In genomic region chr3:48692551-48692950, GRCh38 we compare ENCODE assay signal across 18 cellular contexts. TPM values are rescaled to one million over a fixed set of nuclear protein-coding genes. Genes with fewer than 3 reads are reported as not detected.
DNase-seq lines count a peak whose midpoint lies in the region; ATAC-seq, FAIRE-seq and TF ChIP-seq lines count a peak whose summit lies in the region.
"Had no signal": no experiment of that assay in that cellular context is flagged by ENCODE, and none has a peak within 500 bp of the region (broad histone marks: within the 10 kb centered on the region; RNA-seq: fewer than 3 reads in every experiment).

No MANE protein-coding gene starts in this region.

- no peaks in the 10 kb centered on the region for H3K9me3 Mint-ChIP-seq in astrocyte (ENCODE audit: unreplicated experiment)
- no peaks in the 10 kb centered on the region for H3K9me3 Mint-ChIP-seq in stimulated activated effector memory CD8-positive, alpha-beta T cell treated with anti-CD3 and anti-CD28 coated beads, Interleukin-12 subunit alpha, Interleukin-12 subunit beta, amount 100 ng/mL, for 72 hours
- no peaks in the 10 kb centered on the region for H3K9me3 Mint-ChIP-seq in naive thymus-derived CD4-positive, alpha-beta T cell
- H3K9me3 Mint-ChIP-seq: stimulated activated naive CD8-positive, alpha-beta T cell treated with anti-CD3 and anti-CD28 coated beads, Interleukin-15, Interleukin-2, amounts not matched to agents 100 ng/mL and 50 ng/mL, for 24 hours had no signal

- CTCF ChIA-PET in naive thymus-derived CD4-positive, alpha-beta T cell (lab: Charles Lee) = interaction anchor here (1.3 kb wide), 1 partner anchor 47 kb away, joined by 3 read pairs; no protein-coding TSS in a partner anchor

- intact Hi-C loops in naive thymus-derived CD4-positive, alpha-beta T cell (cut with micrococcal nuclease) = no loop called here

- peaks cover 38% of the 10 kb centered on the region for H3K4me1 Mint-ChIP-seq in astrocyte (ENCODE audit: low read depth, unreplicated experiment)
- no peaks in the 10 kb centered on the region for H3K4me1 Mint-ChIP-seq in stimulated activated effector memory CD8-positive, alpha-beta T cell treated with anti-CD3 and anti-CD28 coated beads, Interleukin-12 subunit alpha, Interleukin-12 subunit beta, amount 100 ng/mL, for 72 hours
- H3K4me1 Mint-ChIP-seq in naive thymus-derived CD4-positive, alpha-beta T cell = peaks cover 4 to 17% (median 11%) of the 10 kb centered on the region in 7 donors

- no peaks in the 10 kb centered on the region for H3K27me3 ChIP-seq in astrocyte (ENCODE audit: insufficient read depth, low read length)
- no peaks in the 10 kb centered on the region for H3K27me3 ChIP-seq in keratinocyte (ENCODE audit: control insufficient read depth, extremely low read depth, insufficient read depth, low read length)
- H3K27me3 ChIP-seq in naive thymus-derived CD4-positive, alpha-beta T cell (ENCODE audit: control insufficient read depth in 2 of 2, insufficient read depth in 2 of 2, low read length in 2 of 2) = no peaks in the 10 kb centered on the region
- H3K27me3 ChIP-seq: esophagus squamous epithelium, hepatocyte had no signal

- no peak overlapping the region for H3K4me3 ChIP-seq in astrocyte (ENCODE audit: insufficient read depth, low read depth, low read length)
- no peak overlapping the region for H3K4me3 ChIP-seq in keratinocyte (ENCODE audit: control insufficient read depth in 2 of 3, extremely low read depth in 1 of 3, insufficient read depth in 2 of 3, low read depth in 1 of 3, low read length in 3 of 3)
- no peak overlapping the region for H3K4me3 ChIP-seq in naive thymus-derived CD4-positive, alpha-beta T cell (ENCODE audit: low read length)
- H3K4me3 ChIP-seq: hepatocyte had no signal

- ATAC-seq in stimulated activated effector memory CD8-positive, alpha-beta T cell treated with anti-CD3 and anti-CD28 coated beads, Interleukin-12 subunit alpha, Interleukin-12 subunit beta, amount 100 ng/mL, for 72 hours = peak; percentile 25
- ATAC-seq in HG02763 (IDR thresholded peaks at IDR 0.05; ENCODE audit: unreplicated experiment) = no peak
- ATAC-seq in naive thymus-derived CD4-positive, alpha-beta T cell = no peak
- ATAC-seq: left colon, Right ventricle myocardium inferior had no signal

- in situ Hi-C loops in GM13977 (cut with MboI; ENCODE audit: low pct_unique_long_range_greater_than_20kb, low sequenced_read_pairs, unreplicated experiment) = no loop called here

- H3K9me3 ChIP-seq in astrocyte (ENCODE audit: insufficient read depth, low read depth, low read length) (no peaks in the 10 kb centered on the region), keratinocyte (ENCODE audit: control insufficient read depth, low read depth, low read length) (no peaks in the 10 kb centered on the region)
- no peaks in the 10 kb centered on the region for H3K9me3 ChIP-seq in naive thymus-derived CD4-positive, alpha-beta T cell (ENCODE audit: control insufficient read depth in 2 of 3, low read length in 3 of 3)
- H3K9me3 ChIP-seq: Caco-2, esophagus squamous epithelium had no signal

- peaks cover 23% of the 10 kb centered on the region for H3K36me3 Mint-ChIP-seq in astrocyte (ENCODE audit: low read depth, unreplicated experiment)
- peaks cover 95% of the 10 kb centered on the region for H3K36me3 Mint-ChIP-seq in stimulated activated effector memory CD8-positive, alpha-beta T cell treated with anti-CD3 and anti-CD28 coated beads, Interleukin-12 subunit alpha, Interleukin-12 subunit beta, amount 100 ng/mL, for 72 hours
- H3K36me3 Mint-ChIP-seq in naive thymus-derived CD4-positive, alpha-beta T cell = peaks cover 5 to 31% (median 19%) of the 10 kb centered on the region in 5 donors

- H3K27ac ChIP-seq in astrocyte (ENCODE audit: low read depth, low read length) = no peak overlapping the region
- H3K27ac ChIP-seq in keratinocyte (ENCODE audit: control insufficient read depth, insufficient read depth, low read length) = peak overlapping the region; percentile 10
- H3K27ac ChIP-seq in naive thymus-derived CD4-positive, alpha-beta T cell (ENCODE audit: low read depth, low read length) = no peak overlapping the region
- H3K27ac ChIP-seq: hepatocyte had no signal

- TF ChIP-seq CTCF in astrocyte (IDR thresholded peaks at IDR 0.05; ENCODE audit: insufficient read depth, low read depth, low read length) (no peak), keratinocyte (optimal IDR thresholded peaks at IDR 0.05 in 1 of 3, IDR thresholded peaks at IDR 0.05 in 1 of 3, conservative IDR thresholded peaks at IDR 0.05 in 1 of 3; ENCODE audit: extremely low read depth in 1 of 3, insufficient read depth in 2 of 3, low read length in 3 of 3) (no peak), GM13977 (IDR thresholded peaks at IDR 0.05; ENCODE audit: extremely low read depth, insufficient read depth, missing control alignments) (no peak)

- H2AFZ ChIP-seq in astrocyte (ENCODE audit: low read depth, low read length) (no peak overlapping the region), keratinocyte (ENCODE audit: control insufficient read depth, low read length) (no peak overlapping the region)
- H2AFZ ChIP-seq: hepatocyte had no signal

- DNase-seq in LHCN-M2 (ENCODE audit: low read depth) = peak; percentile 94
- no peak for DNase-seq in astrocyte (ENCODE audit: low read depth)
- DNase-seq in keratinocyte (ENCODE audit: low read depth, low spot score) = no peak
- no peak for DNase-seq in stimulated activated effector memory CD8-positive, alpha-beta T cell treated with anti-CD3 and anti-CD28 coated beads, Interleukin-12 subunit alpha, Interleukin-12 subunit beta, amount 100 ng/mL, for 72 hours (ENCODE audit: low spot score in 2 of 2)
- DNase-seq in GM13977 (ENCODE audit: low spot score) = no peak
- DNase-seq in naive thymus-derived CD4-positive, alpha-beta T cell = no peak
- DNase-seq: activated CD4-positive, CD25-positive, alpha-beta regulatory T cell; Caco-2; esophagus squamous epithelium; GOT3; KG1; left colon; NCI-H226; T-helper 2 cell had no signal

- POLR2A ChIA-PET in naive thymus-derived CD4-positive, alpha-beta T cell (lab: Charles Lee) = interaction anchor here (0.6 kb wide), 2 partner anchors 201 to 401 kb away, joined by 3 read pairs; partner anchors contain the start of gene QRICH1

- FAIRE-seq in astrocyte (lab: Jason Lieb, UNC) (no peak), keratinocyte (lab: Jason Lieb, UNC) (no peak)

- dilution Hi-C loops in keratinocyte (cut with MboI; ENCODE audit: extremely low pct_ligation_motif_present, low sequenced_read_pairs) = no loop called here

- H3K4me1 ChIP-seq in astrocyte (ENCODE audit: insufficient read depth, low read length) = peaks cover 27% of the 10 kb centered on the region
- H3K4me1 ChIP-seq in keratinocyte (ENCODE audit: control insufficient read depth, extremely low read depth, insufficient read depth, low read length) = peaks cover 22% of the 10 kb centered on the region
- H3K4me1 ChIP-seq in naive thymus-derived CD4-positive, alpha-beta T cell (ENCODE audit: control insufficient read depth in 2 of 2, insufficient read depth in 2 of 2, low read length in 2 of 2) = peaks cover 0 to 4% of the 10 kb centered on the region in 2 donors

- H3K79me2 ChIP-seq in astrocyte (ENCODE audit: insufficient read depth, low read length) (peaks cover 80% of the 10 kb centered on the region), keratinocyte (ENCODE audit: control insufficient read depth, insufficient read depth, low read length) (peaks cover 49% of the 10 kb centered on the region)

- H3K27me3 Mint-ChIP-seq in astrocyte (ENCODE audit: low read depth, unreplicated experiment) = no peaks in the 10 kb centered on the region
- H3K27me3 Mint-ChIP-seq in naive thymus-derived CD4-positive, alpha-beta T cell = no peaks in the 10 kb centered on the region
- H3K27me3 Mint-ChIP-seq: stimulated activated naive CD8-positive, alpha-beta T cell treated with anti-CD3 and anti-CD28 coated beads, Interleukin-15, Interleukin-2, amounts not matched to agents 100 ng/mL and 50 ng/mL, for 24 hours had no signal

- H3K27ac Mint-ChIP-seq in astrocyte (ENCODE audit: unreplicated experiment) = no peak overlapping the region
- no peak overlapping the region for H3K27ac Mint-ChIP-seq in stimulated activated effector memory CD8-positive, alpha-beta T cell treated with anti-CD3 and anti-CD28 coated beads, Interleukin-12 subunit alpha, Interleukin-12 subunit beta, amount 100 ng/mL, for 72 hours
- H3K27ac Mint-ChIP-seq in naive thymus-derived CD4-positive, alpha-beta T cell = peak overlapping the region in 4 of 9 donors; percentile 38 to 62 (median 44)
- H3K27ac Mint-ChIP-seq: stimulated activated naive CD8-positive, alpha-beta T cell treated with anti-CD3 and anti-CD28 coated beads, Interleukin-15, Interleukin-2, amounts not matched to agents 100 ng/mL and 50 ng/mL, for 24 hours had no signal

- H3K36me3 ChIP-seq in astrocyte (ENCODE audit: insufficient read depth, low read length) = peaks cover 54% of the 10 kb centered on the region
- H3K36me3 ChIP-seq in keratinocyte (ENCODE audit: control insufficient read depth in 2 of 2, extremely low read depth in 1 of 2, insufficient read depth in 2 of 2, low read length in 2 of 2) = peaks cover 55 to 63% of the 10 kb centered on the region in 2 experiments
- peaks cover 20 to 77% (median 30%) of the 10 kb centered on the region in 3 experiments for H3K36me3 ChIP-seq in naive thymus-derived CD4-positive, alpha-beta T cell (ENCODE audit: control insufficient read depth in 2 of 3, insufficient read depth in 3 of 3, low read length in 3 of 3)

- H4K20me1 ChIP-seq in astrocyte (ENCODE audit: insufficient read depth, low read length) (peaks cover 91% of the 10 kb centered on the region), keratinocyte (ENCODE audit: control insufficient read depth, extremely low read depth, insufficient read depth, low read length) (peaks cover 26% of the 10 kb centered on the region)

- H3K9ac ChIP-seq in astrocyte (ENCODE audit: low read length) (peak overlapping the region; percentile 24), keratinocyte (ENCODE audit: control insufficient read depth, extremely low read depth, insufficient read depth, low read length) (no peak overlapping the region)

- no peak overlapping the region for H3K4me3 Mint-ChIP-seq in astrocyte (ENCODE audit: unreplicated experiment)
- no peak overlapping the region for H3K4me3 Mint-ChIP-seq in stimulated activated effector memory CD8-positive, alpha-beta T cell treated with anti-CD3 and anti-CD28 coated beads, Interleukin-12 subunit alpha, Interleukin-12 subunit beta, amount 100 ng/mL, for 72 hours
- no peak overlapping the region for H3K4me3 Mint-ChIP-seq in naive thymus-derived CD4-positive, alpha-beta T cell
- H3K4me3 Mint-ChIP-seq: stimulated activated naive CD8-positive, alpha-beta T cell treated with anti-CD3 and anti-CD28 coated beads, Interleukin-15, Interleukin-2, amounts not matched to agents 100 ng/mL and 50 ng/mL, for 24 hours had no signal

- no peak overlapping the region for H3K4me2 ChIP-seq in astrocyte (ENCODE audit: low read length)
- no peak overlapping the region for H3K4me2 ChIP-seq in keratinocyte (ENCODE audit: control insufficient read depth, extremely low read depth, insufficient read depth, low read depth, low read length)
- H3K4me2 ChIP-seq: hepatocyte had no signal

- H3K9me1 ChIP-seq in keratinocyte (ENCODE audit: control insufficient read depth, extremely low read depth, insufficient read depth, low read length) = peaks cover 5% of the 10 kb centered on the region

RNA-seq across cellular contexts. Expression of gene NCKIPSD, which starts 6.8 kb away (rescaled TPM):
- 29.8 and 37.9 TPM in 2 replicates for total RNA-seq in LHCN-M2 (2014; rRNA removed)
- 20.4 TPM for polyA plus RNA-seq in LHCN-M2 (2012)
- 18.3 and 21.6 TPM in 2 replicates for total RNA-seq in astrocyte
- 9.8 to 15.8 TPM (median 10.5 TPM) in 3 replicates for polyA plus RNA-seq in keratinocyte
- polyA plus RNA-seq in keratinocyte (2011; ENCODE audit: low read depth) = 5.3 TPM
- 9.6 and 14.7 TPM in 2 replicates for polyA plus RNA-seq in keratinocyte (2011; cell fraction: cytosol; rRNA removed)
- 19.2 and 24.2 TPM in 2 replicates for polyA plus RNA-seq in keratinocyte (2011; cell fraction: nucleus; rRNA removed)
- polyA plus RNA-seq in keratinocyte (2012; ENCODE audit: low replicate concordance) = 11.4 and 14.6 TPM in 2 replicates
- polyA minus RNA-seq in keratinocyte = 15.0 to 44.8 TPM (median 21.1 TPM) in 3 replicates
- 14.8 TPM for polyA minus RNA-seq in keratinocyte (2011; cell fraction: cytosol; rRNA and poly(A)+ RNA removed)
- 9.7 and 13.3 TPM in 2 replicates for polyA minus RNA-seq in keratinocyte (2011; cell fraction: nucleus; rRNA and poly(A)+ RNA removed)
- 10 to 100 TPM; 13.7 to 42.1 (median 20.3) TPM for total RNA-seq in naive thymus-derived CD4-positive, alpha-beta T cell
- 10 to 100 TPM in 1 of 2 donors, 1 to 10 TPM in 1; 8.6 to 21.9 TPM for polyA plus RNA-seq in naive thymus-derived CD4-positive, alpha-beta T cell

RNA-seq across cellular contexts. Expression of gene IP6K2, which starts 24.5 kb away (rescaled TPM):
- total RNA-seq in LHCN-M2 (2014; rRNA removed) (69.2 and 70.4 TPM in 2 replicates), astrocyte (92.9 and 104 TPM in 2 replicates)
- polyA plus RNA-seq in LHCN-M2 (2012) = 59.9 TPM
- 94.3 to 124 TPM (median 110 TPM) in 3 replicates for polyA plus RNA-seq in keratinocyte
- 186 TPM for polyA plus RNA-seq in keratinocyte (2011; ENCODE audit: low read depth)
- polyA plus RNA-seq in keratinocyte (2011; cell fraction: cytosol; rRNA removed) = 74.3 and 79.1 TPM in 2 replicates
- 355 and 366 TPM in 2 replicates for polyA plus RNA-seq in keratinocyte (2011; cell fraction: nucleus; rRNA removed)
- polyA plus RNA-seq in keratinocyte (2012; ENCODE audit: low replicate concordance) = 68.9 and 155 TPM in 2 replicates
- polyA minus RNA-seq in keratinocyte = 43.5 to 87.9 TPM (median 66.8 TPM) in 3 replicates
- 41.6 TPM for polyA minus RNA-seq in keratinocyte (2011; cell fraction: cytosol; rRNA and poly(A)+ RNA removed)
- 55.3 and 80.4 TPM in 2 replicates for polyA minus RNA-seq in keratinocyte (2011; cell fraction: nucleus; rRNA and poly(A)+ RNA removed)
- 10 to 100 TPM; 72.0 to 94.3 (median 85.9) TPM for total RNA-seq in naive thymus-derived CD4-positive, alpha-beta T cell
- 10 to 100 TPM; 43.0 to 50.0 TPM for polyA plus RNA-seq in naive thymus-derived CD4-positive, alpha-beta T cell

RNA-seq across cellular contexts. Expression of gene CELSR3, which starts 29.9 kb away (rescaled TPM):
- total RNA-seq in LHCN-M2 (2014; rRNA removed) (4.3 and 4.5 TPM in 2 replicates), astrocyte (8.6 and 10.2 TPM in 2 replicates)
- polyA plus RNA-seq in LHCN-M2 (2012) = 2.6 TPM
- polyA plus RNA-seq in keratinocyte = 0.25 to 0.53 TPM (median 0.31 TPM) in 3 replicates
- polyA plus RNA-seq in keratinocyte (2011; ENCODE audit: low read depth) = 0.62 TPM
- 0.12 and 0.19 TPM in 2 replicates for polyA plus RNA-seq in keratinocyte (2011; cell fraction: cytosol; rRNA removed)
- 2.4 and 3.1 TPM in 2 replicates for polyA plus RNA-seq in keratinocyte (2011; cell fraction: nucleus; rRNA removed)
- polyA plus RNA-seq in keratinocyte (2012; ENCODE audit: low replicate concordance) = 0.55 and 1.2 TPM in 2 replicates
- 1.2 to 1.3 TPM (median 1.3 TPM) in 3 replicates for polyA minus RNA-seq in keratinocyte
- 0.96 TPM for polyA minus RNA-seq in keratinocyte (2011; cell fraction: cytosol; rRNA and poly(A)+ RNA removed)
- 4.6 and 5.0 TPM in 2 replicates for polyA minus RNA-seq in keratinocyte (2011; cell fraction: nucleus; rRNA and poly(A)+ RNA removed)
- total RNA-seq in naive thymus-derived CD4-positive, alpha-beta T cell = 1 to 10 TPM; 2.9 to 8.7 (median 4.2) TPM
- under 1 TPM; 0.17 to 0.69 TPM for polyA plus RNA-seq in naive thymus-derived CD4-positive, alpha-beta T cell

RNA-seq across cellular contexts. Expression of gene SLC26A6, which starts 57.3 kb away (rescaled TPM):
- total RNA-seq in LHCN-M2 (2014; rRNA removed) = 19.6 and 32.5 TPM in 2 replicates
- polyA plus RNA-seq in LHCN-M2 (2012) = 6.9 TPM
- total RNA-seq in astrocyte = 30.3 and 32.0 TPM in 2 replicates
- 24.9 to 35.7 TPM (median 34.5 TPM) in 3 replicates for polyA plus RNA-seq in keratinocyte
- 9.8 TPM for polyA plus RNA-seq in keratinocyte (2011; ENCODE audit: low read depth)
- 9.3 and 10.9 TPM in 2 replicates for polyA plus RNA-seq in keratinocyte (2011; cell fraction: cytosol; rRNA removed)
- polyA plus RNA-seq in keratinocyte (2011; cell fraction: nucleus; rRNA removed) = 211 and 227 TPM in 2 replicates
- polyA plus RNA-seq in keratinocyte (2012; ENCODE audit: low replicate concordance) = 18.3 and 28.4 TPM in 2 replicates
- 47.0 to 112 TPM (median 58.5 TPM) in 3 replicates for polyA minus RNA-seq in keratinocyte
- polyA minus RNA-seq in keratinocyte (2011; cell fraction: cytosol; rRNA and poly(A)+ RNA removed) = 34.1 TPM
- 59.0 and 61.0 TPM in 2 replicates for polyA minus RNA-seq in keratinocyte (2011; cell fraction: nucleus; rRNA and poly(A)+ RNA removed)
- total RNA-seq in naive thymus-derived CD4-positive, alpha-beta T cell = 10 to 100 TPM; 15.1 to 37.6 (median 31.2) TPM
- 1 to 10 TPM; 3.5 to 3.7 TPM for polyA plus RNA-seq in naive thymus-derived CD4-positive, alpha-beta T cell
